1 cellular context compared by ENCODE assay signal in genomic region chr2:104040739-104041138, GRCh38.
TF ChIP-seq lines count a peak whose summit lies in the region.

No MANE protein-coding gene starts in this region.

TF ChIP-seq in GM23338, 12 proteins besides CTCF, POLR2A, EP300 and RAD21:
- TF ChIP-seq ZNF462 (CRISPR knock-in tag; IDR thresholded peaks at IDR 0.05) (no peak), CREB1 (CRISPR knock-in tag; IDR thresholded peaks at IDR 0.05; ENCODE audit: low read depth) (no peak), POLR2AphosphoS5 (IDR thresholded peaks at IDR 0.05; ENCODE audit: low read depth) (no peak), EZH2 (IDR thresholded peaks at IDR 0.05; ENCODE audit: low read depth, unreplicated experiment) (no peak), REST (IDR thresholded peaks at IDR 0.05; ENCODE audit: unreplicated experiment) (no peak), JUNB (IDR thresholded peaks at IDR 0.05; ENCODE audit: unreplicated experiment) (no peak)
